ENCODE assay signal across 1 cellular context in genomic region chr15:100758554-100758953, GRCh38.
TF ChIP-seq lines count a peak whose summit lies in the region.

No MANE protein-coding gene starts in this region.

TF ChIP-seq in IMR-90, 13 proteins besides CTCF, POLR2A, EP300 and RAD21 (continued from another document):
- no peak for TF ChIP-seq RCOR1 (IDR thresholded peaks at IDR 0.05; ENCODE audit: insufficient replicate concordance, low read length)
- no peak for TF ChIP-seq FOS (IDR thresholded peaks at IDR 0.05; ENCODE audit: low read depth, low read length)
- no peak for TF ChIP-seq MAFK (IDR thresholded peaks at IDR 0.05; ENCODE audit: low read depth, low read length)
- TF ChIP-seq MXI1 (IDR thresholded peaks at IDR 0.05; ENCODE audit: borderline replicate concordance, low read depth, low read length), result no peak
